1 cellular context compared by ENCODE assay signal in the genomic region with DNA sequence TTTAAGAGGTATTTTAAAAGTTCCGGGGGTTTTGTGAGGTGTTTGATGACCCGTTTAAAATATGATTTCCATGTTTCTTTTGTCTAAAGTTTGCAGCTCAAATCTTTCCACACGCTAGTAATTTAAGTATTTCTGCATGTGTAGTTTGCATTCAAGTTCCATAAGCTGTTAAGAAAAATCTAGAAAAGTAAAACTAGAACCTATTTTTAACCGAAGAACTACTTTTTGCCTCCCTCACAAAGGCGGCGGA.
TF ChIP-seq lines count a peak whose summit lies in the region.

No MANE protein-coding gene starts in this region.

TF ChIP-seq in HEK293, 187 proteins besides CTCF, POLR2A, EP300 and RAD21 (continued from another document and continues in another):
- TF ChIP-seq, protein P1, sequence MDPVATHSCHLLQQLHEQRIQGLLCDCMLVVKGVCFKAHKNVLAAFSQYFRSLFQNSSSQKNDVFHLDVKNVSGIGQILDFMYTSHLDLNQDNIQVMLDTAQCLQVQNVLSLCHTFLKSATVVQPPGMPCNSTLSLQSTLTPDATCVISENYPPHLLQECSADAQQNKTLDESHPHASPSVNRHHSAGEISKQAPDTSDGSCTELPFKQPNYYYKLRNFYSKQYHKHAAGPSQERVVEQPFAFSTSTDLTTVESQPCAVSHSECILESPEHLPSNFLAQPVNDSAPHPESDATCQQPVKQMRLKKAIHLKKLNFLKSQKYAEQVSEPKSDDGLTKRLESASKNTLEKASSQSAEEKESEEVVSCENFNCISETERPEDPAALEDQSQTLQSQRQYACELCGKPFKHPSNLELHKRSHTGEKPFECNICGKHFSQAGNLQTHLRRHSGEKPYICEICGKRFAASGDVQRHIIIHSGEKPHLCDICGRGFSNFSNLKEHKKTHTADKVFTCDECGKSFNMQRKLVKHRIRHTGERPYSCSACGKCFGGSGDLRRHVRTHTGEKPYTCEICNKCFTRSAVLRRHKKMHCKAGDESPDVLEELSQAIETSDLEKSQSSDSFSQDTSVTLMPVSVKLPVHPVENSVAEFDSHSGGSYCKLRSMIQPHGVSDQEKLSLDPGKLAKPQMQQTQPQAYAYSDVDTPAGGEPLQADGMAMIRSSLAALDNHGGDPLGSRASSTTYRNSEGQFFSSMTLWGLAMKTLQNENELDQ (tag by site-specific recombination; IDR thresholded peaks at IDR 0.05; ENCODE audit: low read depth) = no peak
- TF ChIP-seq ZNF23 (tag by site-specific recombination; IDR thresholded peaks at IDR 0.05; ENCODE audit: borderline replicate concordance) (no peak), ZSCAN16 (tag by site-specific recombination; IDR thresholded peaks at IDR 0.05) (no peak), ZNF404 (tag by site-specific recombination; IDR thresholded peaks at IDR 0.05) (no peak), ZNF843 (tag by site-specific recombination; IDR thresholded peaks at IDR 0.05) (no peak), ZNF416 (tag by site-specific recombination; IDR thresholded peaks at IDR 0.05) (no peak), MYNN (tag by site-specific recombination; IDR thresholded peaks at IDR 0.05; ENCODE audit: borderline replicate concordance) (no peak), ZNF302 (tag by site-specific recombination; IDR thresholded peaks at IDR 0.05; ENCODE audit: low read depth) (no peak), ZNF664 (tag by site-specific recombination; IDR thresholded peaks at IDR 0.05) (no peak), ZNF544 (tag by site-specific recombination; IDR thresholded peaks at IDR 0.05) (no peak), ZNF174 (tag by site-specific recombination; IDR thresholded peaks at IDR 0.05) (no peak), ZNF211 (tag by site-specific recombination; IDR thresholded peaks at IDR 0.05; ENCODE audit: low read depth) (no peak), ZNF610 (tag by site-specific recombination; IDR thresholded peaks at IDR 0.05; ENCODE audit: borderline replicate concordance) (no peak), RBAK (tag by site-specific recombination; IDR thresholded peaks at IDR 0.05) (no peak), EGR2 (tag by site-specific recombination; IDR thresholded peaks at IDR 0.05; ENCODE audit: low read depth) (no peak), IKZF3 (tag by site-specific recombination; IDR thresholded peaks at IDR 0.05) (no peak), ZNF157 (tag by site-specific recombination; IDR thresholded peaks at IDR 0.05) (no peak), ZBTB1 (tag by site-specific recombination; IDR thresholded peaks at IDR 0.05) (no peak), ZNF596 (tag by site-specific recombination; IDR thresholded peaks at IDR 0.05) (0 out of 2 replicates have a peak, but pooled peaks have one; percentile 20), ZNF239 (tag by site-specific recombination; IDR thresholded peaks at IDR 0.05) (no peak), ZNF341 (tag by site-specific recombination; IDR thresholded peaks at IDR 0.05; ENCODE audit: low read depth) (0 out of 2 replicates have a peak, but pooled peaks have one; percentile 18), BCL11A (tag by site-specific recombination; IDR thresholded peaks at IDR 0.05; ENCODE audit: low read depth) (no peak), ZNF791 (tag by site-specific recombination; IDR thresholded peaks at IDR 0.05) (no peak), OVOL3 (tag by site-specific recombination; IDR thresholded peaks at IDR 0.05) (no peak), GLI4 (tag by site-specific recombination; IDR thresholded peaks at IDR 0.05) (no peak), SP7 (tag by site-specific recombination; IDR thresholded peaks at IDR 0.05) (no peak), ZNF621 (tag by site-specific recombination; IDR thresholded peaks at IDR 0.05) (no peak), ZFHX2 (tag by site-specific recombination; conservative IDR thresholded peaks at IDR 0.05) (no peak), ZNF138 (tag by site-specific recombination; IDR thresholded peaks at IDR 0.05; ENCODE audit: borderline replicate concordance) (no peak), HOXD13 (CRISPR knock-in tag; IDR thresholded peaks at IDR 0.05; ENCODE audit: borderline replicate concordance) (no peak), ZNF274 (IDR thresholded peaks at IDR 0.05; ENCODE audit: low read length) (no peak), ZNF274 (tag by site-specific recombination; IDR thresholded peaks at IDR 0.05; ENCODE audit: borderline replicate concordance) (no peak), ZNF37A (tag by site-specific recombination; IDR thresholded peaks at IDR 0.05) (no peak), ZNF184 (tag by site-specific recombination; IDR thresholded peaks at IDR 0.05) (no peak), ZNF221 (tag by site-specific recombination; IDR thresholded peaks at IDR 0.05; ENCODE audit: borderline replicate concordance) (no peak), KLF16 (tag by site-specific recombination; IDR thresholded peaks at IDR 0.05) (peak; percentile 60), ZNF514 (tag by site-specific recombination; IDR thresholded peaks at IDR 0.05) (no peak), ZNF792 (tag by site-specific recombination; IDR thresholded peaks at IDR 0.05) (no peak), ZEB2 (tag by site-specific recombination; IDR thresholded peaks at IDR 0.05) (peak; percentile 97), ZFP37 (tag by site-specific recombination; IDR thresholded peaks at IDR 0.05) (no peak), SCRT1 (tag by site-specific recombination; IDR thresholded peaks at IDR 0.05; ENCODE audit: borderline replicate concordance) (no peak), SP2 (tag by site-specific recombination; IDR thresholded peaks at IDR 0.05) (0 out of 2 replicates have a peak, but pooled peaks have one; percentile 25)
- TF ChIP-seq, protein P2, sequence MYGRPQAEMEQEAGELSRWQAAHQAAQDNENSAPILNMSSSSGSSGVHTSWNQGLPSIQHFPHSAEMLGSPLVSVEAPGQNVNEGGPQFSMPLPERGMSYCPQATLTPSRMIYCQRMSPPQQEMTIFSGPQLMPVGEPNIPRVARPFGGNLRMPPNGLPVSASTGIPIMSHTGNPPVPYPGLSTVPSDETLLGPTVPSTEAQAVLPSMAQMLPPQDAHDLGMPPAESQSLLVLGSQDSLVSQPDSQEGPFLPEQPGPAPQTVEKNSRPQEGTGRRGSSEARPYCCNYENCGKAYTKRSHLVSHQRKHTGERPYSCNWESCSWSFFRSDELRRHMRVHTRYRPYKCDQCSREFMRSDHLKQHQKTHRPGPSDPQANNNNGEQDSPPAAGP (tag by site-specific recombination; IDR thresholded peaks at IDR 0.05) = 0 out of 2 replicates have a peak, but pooled peaks have one; percentile 65
- TF ChIP-seq, protein P3, sequence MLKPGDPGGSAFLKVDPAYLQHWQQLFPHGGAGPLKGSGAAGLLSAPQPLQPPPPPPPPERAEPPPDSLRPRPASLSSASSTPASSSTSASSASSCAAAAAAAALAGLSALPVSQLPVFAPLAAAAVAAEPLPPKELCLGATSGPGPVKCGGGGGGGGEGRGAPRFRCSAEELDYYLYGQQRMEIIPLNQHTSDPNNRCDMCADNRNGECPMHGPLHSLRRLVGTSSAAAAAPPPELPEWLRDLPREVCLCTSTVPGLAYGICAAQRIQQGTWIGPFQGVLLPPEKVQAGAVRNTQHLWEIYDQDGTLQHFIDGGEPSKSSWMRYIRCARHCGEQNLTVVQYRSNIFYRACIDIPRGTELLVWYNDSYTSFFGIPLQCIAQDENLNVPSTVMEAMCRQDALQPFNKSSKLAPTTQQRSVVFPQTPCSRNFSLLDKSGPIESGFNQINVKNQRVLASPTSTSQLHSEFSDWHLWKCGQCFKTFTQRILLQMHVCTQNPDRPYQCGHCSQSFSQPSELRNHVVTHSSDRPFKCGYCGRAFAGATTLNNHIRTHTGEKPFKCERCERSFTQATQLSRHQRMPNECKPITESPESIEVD (tag by site-specific recombination; IDR thresholded peaks at IDR 0.05) = peak; percentile 99
- TF ChIP-seq, protein P4, sequence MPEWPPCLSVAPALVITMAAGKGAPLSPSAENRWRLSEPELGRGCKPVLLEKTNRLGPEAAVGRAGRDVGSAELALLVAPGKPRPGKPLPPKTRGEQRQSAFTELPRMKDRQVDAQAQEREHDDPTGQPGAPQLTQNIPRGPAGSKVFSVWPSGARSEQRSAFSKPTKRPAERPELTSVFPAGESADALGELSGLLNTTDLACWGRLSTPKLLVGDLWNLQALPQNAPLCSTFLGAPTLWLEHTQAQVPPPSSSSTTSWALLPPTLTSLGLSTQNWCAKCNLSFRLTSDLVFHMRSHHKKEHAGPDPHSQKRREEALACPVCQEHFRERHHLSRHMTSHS (tag by site-specific recombination; IDR thresholded peaks at IDR 0.05) = no peak
- TF ChIP-seq, protein P5, sequence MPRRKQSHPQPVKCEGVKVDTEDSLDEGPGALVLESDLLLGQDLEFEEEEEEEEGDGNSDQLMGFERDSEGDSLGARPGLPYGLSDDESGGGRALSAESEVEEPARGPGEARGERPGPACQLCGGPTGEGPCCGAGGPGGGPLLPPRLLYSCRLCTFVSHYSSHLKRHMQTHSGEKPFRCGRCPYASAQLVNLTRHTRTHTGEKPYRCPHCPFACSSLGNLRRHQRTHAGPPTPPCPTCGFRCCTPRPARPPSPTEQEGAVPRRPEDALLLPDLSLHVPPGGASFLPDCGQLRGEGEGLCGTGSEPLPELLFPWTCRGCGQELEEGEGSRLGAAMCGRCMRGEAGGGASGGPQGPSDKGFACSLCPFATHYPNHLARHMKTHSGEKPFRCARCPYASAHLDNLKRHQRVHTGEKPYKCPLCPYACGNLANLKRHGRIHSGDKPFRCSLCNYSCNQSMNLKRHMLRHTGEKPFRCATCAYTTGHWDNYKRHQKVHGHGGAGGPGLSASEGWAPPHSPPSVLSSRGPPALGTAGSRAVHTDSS (tag by site-specific recombination; IDR thresholded peaks at IDR 0.05) = no peak
- TF ChIP-seq, protein P6, sequence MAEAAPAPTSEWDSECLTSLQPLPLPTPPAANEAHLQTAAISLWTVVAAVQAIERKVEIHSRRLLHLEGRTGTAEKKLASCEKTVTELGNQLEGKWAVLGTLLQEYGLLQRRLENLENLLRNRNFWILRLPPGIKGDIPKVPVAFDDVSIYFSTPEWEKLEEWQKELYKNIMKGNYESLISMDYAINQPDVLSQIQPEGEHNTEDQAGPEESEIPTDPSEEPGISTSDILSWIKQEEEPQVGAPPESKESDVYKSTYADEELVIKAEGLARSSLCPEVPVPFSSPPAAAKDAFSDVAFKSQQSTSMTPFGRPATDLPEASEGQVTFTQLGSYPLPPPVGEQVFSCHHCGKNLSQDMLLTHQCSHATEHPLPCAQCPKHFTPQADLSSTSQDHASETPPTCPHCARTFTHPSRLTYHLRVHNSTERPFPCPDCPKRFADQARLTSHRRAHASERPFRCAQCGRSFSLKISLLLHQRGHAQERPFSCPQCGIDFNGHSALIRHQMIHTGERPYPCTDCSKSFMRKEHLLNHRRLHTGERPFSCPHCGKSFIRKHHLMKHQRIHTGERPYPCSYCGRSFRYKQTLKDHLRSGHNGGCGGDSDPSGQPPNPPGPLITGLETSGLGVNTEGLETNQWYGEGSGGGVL (tag by site-specific recombination; IDR thresholded peaks at IDR 0.05) = no peak
- TF ChIP-seq, protein P7, sequence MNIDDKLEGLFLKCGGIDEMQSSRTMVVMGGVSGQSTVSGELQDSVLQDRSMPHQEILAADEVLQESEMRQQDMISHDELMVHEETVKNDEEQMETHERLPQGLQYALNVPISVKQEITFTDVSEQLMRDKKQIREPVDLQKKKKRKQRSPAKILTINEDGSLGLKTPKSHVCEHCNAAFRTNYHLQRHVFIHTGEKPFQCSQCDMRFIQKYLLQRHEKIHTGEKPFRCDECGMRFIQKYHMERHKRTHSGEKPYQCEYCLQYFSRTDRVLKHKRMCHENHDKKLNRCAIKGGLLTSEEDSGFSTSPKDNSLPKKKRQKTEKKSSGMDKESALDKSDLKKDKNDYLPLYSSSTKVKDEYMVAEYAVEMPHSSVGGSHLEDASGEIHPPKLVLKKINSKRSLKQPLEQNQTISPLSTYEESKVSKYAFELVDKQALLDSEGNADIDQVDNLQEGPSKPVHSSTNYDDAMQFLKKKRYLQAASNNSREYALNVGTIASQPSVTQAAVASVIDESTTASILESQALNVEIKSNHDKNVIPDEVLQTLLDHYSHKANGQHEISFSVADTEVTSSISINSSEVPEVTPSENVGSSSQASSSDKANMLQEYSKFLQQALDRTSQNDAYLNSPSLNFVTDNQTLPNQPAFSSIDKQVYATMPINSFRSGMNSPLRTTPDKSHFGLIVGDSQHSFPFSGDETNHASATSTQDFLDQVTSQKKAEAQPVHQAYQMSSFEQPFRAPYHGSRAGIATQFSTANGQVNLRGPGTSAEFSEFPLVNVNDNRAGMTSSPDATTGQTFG (tag by site-specific recombination; IDR thresholded peaks at IDR 0.05; ENCODE audit: borderline replicate concordance) = no peak
- TF ChIP-seq, protein P8, sequence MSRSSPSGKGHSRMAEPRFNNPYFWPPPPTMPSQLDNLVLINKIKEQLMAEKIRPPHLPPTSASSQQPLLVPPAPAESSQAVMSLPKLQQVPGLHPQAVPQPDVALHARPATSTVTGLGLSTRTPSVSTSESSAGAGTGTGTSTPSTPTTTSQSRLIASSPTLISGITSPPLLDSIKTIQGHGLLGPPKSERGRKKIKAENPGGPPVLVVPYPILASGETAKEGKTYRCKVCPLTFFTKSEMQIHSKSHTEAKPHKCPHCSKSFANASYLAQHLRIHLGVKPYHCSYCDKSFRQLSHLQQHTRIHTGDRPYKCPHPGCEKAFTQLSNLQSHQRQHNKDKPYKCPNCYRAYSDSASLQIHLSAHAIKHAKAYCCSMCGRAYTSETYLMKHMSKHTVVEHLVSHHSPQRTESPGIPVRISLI (tag by site-specific recombination; IDR thresholded peaks at IDR 0.05) = no peak
- TF ChIP-seq, protein P9, sequence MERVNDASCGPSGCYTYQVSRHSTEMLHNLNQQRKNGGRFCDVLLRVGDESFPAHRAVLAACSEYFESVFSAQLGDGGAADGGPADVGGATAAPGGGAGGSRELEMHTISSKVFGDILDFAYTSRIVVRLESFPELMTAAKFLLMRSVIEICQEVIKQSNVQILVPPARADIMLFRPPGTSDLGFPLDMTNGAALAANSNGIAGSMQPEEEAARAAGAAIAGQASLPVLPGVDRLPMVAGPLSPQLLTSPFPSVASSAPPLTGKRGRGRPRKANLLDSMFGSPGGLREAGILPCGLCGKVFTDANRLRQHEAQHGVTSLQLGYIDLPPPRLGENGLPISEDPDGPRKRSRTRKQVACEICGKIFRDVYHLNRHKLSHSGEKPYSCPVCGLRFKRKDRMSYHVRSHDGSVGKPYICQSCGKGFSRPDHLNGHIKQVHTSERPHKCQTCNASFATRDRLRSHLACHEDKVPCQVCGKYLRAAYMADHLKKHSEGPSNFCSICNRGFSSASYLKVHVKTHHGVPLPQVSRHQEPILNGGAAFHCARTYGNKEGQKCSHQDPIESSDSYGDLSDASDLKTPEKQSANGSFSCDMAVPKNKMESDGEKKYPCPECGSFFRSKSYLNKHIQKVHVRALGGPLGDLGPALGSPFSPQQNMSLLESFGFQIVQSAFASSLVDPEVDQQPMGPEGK (tag by site-specific recombination; IDR thresholded peaks at IDR 0.05) = no peak
- TF ChIP-seq, protein P10, sequence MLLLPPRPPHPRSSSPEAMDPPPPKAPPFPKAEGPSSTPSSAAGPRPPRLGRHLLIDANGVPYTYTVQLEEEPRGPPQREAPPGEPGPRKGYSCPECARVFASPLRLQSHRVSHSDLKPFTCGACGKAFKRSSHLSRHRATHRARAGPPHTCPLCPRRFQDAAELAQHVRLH (tag by site-specific recombination; IDR thresholded peaks at IDR 0.05) = no peak
